Comparison of ENCODE assay signal across 17 cellular contexts in the genomic region with DNA sequence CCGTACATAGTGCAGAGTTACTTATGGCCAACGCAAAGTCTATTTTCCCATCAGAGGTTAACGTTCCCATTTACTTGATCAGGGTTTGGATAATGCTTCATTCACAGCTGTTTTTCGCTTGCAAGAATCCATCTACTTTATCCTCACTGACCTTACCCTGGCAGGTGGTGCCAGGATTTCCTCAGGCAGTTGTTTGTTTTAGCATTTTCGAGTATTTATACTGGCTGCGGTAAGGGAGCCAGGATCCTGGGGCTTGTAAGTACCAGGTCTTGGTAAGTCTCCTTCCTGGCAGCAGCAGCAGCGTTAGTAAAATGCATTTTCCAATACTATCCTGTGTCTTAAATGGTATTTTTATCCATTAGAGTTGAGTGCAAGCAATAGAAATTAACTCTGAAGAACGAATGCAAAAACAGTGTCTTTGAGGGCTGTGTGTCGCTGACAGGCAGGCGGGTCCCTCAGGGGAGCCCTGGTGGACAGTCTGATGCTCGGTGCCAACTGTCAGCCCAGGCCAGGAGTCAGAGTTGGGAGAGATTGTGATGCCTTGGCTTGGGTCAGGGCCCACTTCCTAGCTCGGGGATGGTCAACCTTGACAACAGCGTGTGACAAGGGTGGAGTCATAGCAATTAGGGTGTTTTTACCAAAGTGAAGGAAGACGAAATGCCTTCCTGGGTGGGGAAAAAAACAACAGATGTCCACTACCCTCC.
DNase-seq lines count a peak whose midpoint lies in the region; ATAC-seq and TF ChIP-seq lines count a peak whose summit lies in the region.
"Had no signal": no experiment of that assay in that cellular context is flagged by ENCODE, and none has a peak within 500 bp of the region (broad histone marks: within the 10 kb centered on the region; RNA-seq: fewer than 3 reads in every experiment).

No MANE protein-coding gene starts in this region.

- WGBS in lung, 2 donors = 56 to 75% methylated on average over 14 of the region's 14 CpGs

- H3K4me1 ChIP-seq in lung (ENCODE audit: control insufficient read depth in 2 of 2, insufficient read depth in 2 of 2, low read length in 2 of 2) = peaks cover 0 to 3% of the 10 kb centered on the region in 2 donors
- H3K4me1 ChIP-seq: colonic mucosa had no signal

- H3K9me3 ChIP-seq in lung (ENCODE audit: control insufficient read depth in 2 of 2, insufficient read depth in 1 of 2, low read length in 1 of 2) = no peaks in the 10 kb centered on the region
- H3K9me3 ChIP-seq: colonic mucosa had no signal

- H3K27ac ChIP-seq in lung (ENCODE audit: low read depth in 1 of 2, low read length in 1 of 2) = peak overlapping the region in 1 of 2 donors; percentile 35
- H3K27ac ChIP-seq: colonic mucosa, skin epidermis had no signal

- H3K36me3 ChIP-seq in lung (ENCODE audit: control insufficient read depth in 2 of 2, insufficient read depth in 2 of 2, low read length in 2 of 2) = no peaks in the 10 kb centered on the region
- H3K36me3 ChIP-seq: colonic mucosa had no signal

- H3K27me3 ChIP-seq in lung (ENCODE audit: control insufficient read depth, insufficient read depth) = no peaks in the 10 kb centered on the region
- H3K27me3 ChIP-seq: colonic mucosa had no signal

- DNase-seq in COR-L47 (lab: John Stamatoyannopoulos, UW) = peak; percentile 4
- DNase-seq in NCI-H1417 treated with DMSO at 0.1 percent for 48 hours (lab: John Stamatoyannopoulos, UW) = peak; percentile 33
- peak; percentile 94 to 95 for DNase-seq in SHP77 (lab: John Stamatoyannopoulos, UW)
- DNase-seq in lung (ENCODE audit: low spot score) = peak; percentile 60
- DNase-seq in mesenteric fat pad (ENCODE audit: low spot score) = no peak
- DNase-seq in activated naive CD4-positive, alpha-beta T cell treated with Interleukin-2 at 50 U/mL for 16 hours = no peak
- DNase-seq in islet precursor cell = no peak
- no peak for DNase-seq in GM20000 (ENCODE audit: low spot score)
- DNase-seq: activated CD4-positive, alpha-beta T cell treated with anti-CD3 and anti-CD28 coated beads, Interleukin-2, amount 10 ng/mL, durations not matched to agents 24 days and 14 days; activated T-cell treated with anti-CD3 and anti-CD28 coated beads, Interleukin-2, amount 50 U/mL, for 4 hours; Calu3; colonic mucosa; H9; left ventricle myocardium superior; NCI-H774; T-helper 9 cell had no signal

- H3K4me3 ChIP-seq in lung = no peak overlapping the region
- H3K4me3 ChIP-seq: colonic mucosa, skin epidermis had no signal

- ATAC-seq in lung (ENCODE audit: insufficient read depth, low FRiP score) = peak; percentile 61
- ATAC-seq: activated T-cell treated with anti-CD3 and anti-CD28 coated beads, Interleukin-2, amount 50 U/mL, for 4 hours; left ventricle myocardium superior had no signal

- TF ChIP-seq CTCF in lung (IDR thresholded peaks at IDR 0.05; ENCODE audit: control extremely low read depth, extremely low read depth) (no peak), GM20000 (IDR thresholded peaks at IDR 0.05; ENCODE audit: extremely low read depth, missing control alignments) (no peak)

Comparison
In these comparisons a context has a peak if more than half of its experiments do, and no peak if none do; other contexts are left out.
1. DNase-seq: peak in COR-L47 (single experiment), NCI-H1417 treated with DMSO at 0.1 percent for 48 hours (single experiment), SHP77 (2 of 2) and lung (single experiment); none in mesenteric fat pad (single experiment), activated naive CD4-positive, alpha-beta T cell treated with Interleukin-2 at 50 U/mL for 16 hours (single experiment), islet precursor cell (single experiment) and GM20000 (single experiment).